Comparison of ENCODE assay signal across 18 cellular contexts in the genomic region with DNA sequence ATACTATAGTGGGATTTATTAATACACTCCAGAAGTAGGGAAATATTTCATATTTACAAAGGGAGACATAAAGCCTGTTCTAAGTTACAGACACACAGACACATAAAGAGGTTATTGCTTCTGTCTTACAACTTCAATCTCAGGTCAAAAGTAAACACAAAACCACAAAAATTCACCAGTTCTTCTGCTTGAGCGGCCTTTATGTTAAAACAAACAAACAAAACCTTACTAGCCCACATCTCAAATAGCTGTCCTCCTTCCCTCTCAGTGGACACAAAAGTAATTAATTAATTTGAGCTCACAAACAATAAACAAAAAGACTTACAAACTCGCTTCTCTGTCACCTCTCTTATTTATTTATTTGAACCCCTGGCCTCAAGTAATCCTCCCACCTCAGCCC. TPM values are rescaled to one million over a fixed set of nuclear protein-coding genes. Genes with fewer than 3 reads are reported as not detected.
A peak's percentile ranks its signal among the peaks of the same experiment; 100 is the strongest.
DNase-seq lines count a peak whose midpoint lies in the region; ATAC-seq and TF ChIP-seq lines count a peak whose summit lies in the region.
"Had no signal": no experiment of that assay in that cellular context is flagged by ENCODE, and none has a peak within 500 bp of the region (broad histone marks: within the 10 kb centered on the region; RNA-seq: fewer than 3 reads in every experiment).

No MANE protein-coding gene starts in this region.

- H3K36me3 Mint-ChIP-seq in activated naive CD4-positive, alpha-beta T cell treated with anti-CD3 and anti-CD28 coated beads, Interleukin-2, amount 10 ng/mL, durations not matched to agents 7 days and 5 days = peaks cover 9% of the 10 kb centered on the region
- H3K36me3 Mint-ChIP-seq: memory B cell had no signal

- no peaks in the 10 kb centered on the region for H3K9me3 ChIP-seq in effector memory CD4-positive, alpha-beta T cell (ENCODE audit: control insufficient read depth, low read length)
- H3K9me3 ChIP-seq in smooth muscle cell (replicated peaks; ENCODE audit: low read depth) (no peaks in the 10 kb centered on the region), heart right ventricle (no peaks in the 10 kb centered on the region)
- H3K9me3 ChIP-seq: gastrocnemius medialis, uterus had no signal

- H3K4me3 Mint-ChIP-seq in activated naive CD4-positive, alpha-beta T cell treated with anti-CD3 and anti-CD28 coated beads, Interleukin-2, amount 10 ng/mL, durations not matched to agents 7 days and 5 days = no peak overlapping the region
- H3K4me3 Mint-ChIP-seq: activated CD4-positive, alpha-beta T cell treated with anti-CD3 and anti-CD28 coated beads for 36 hours had no signal

- H3K36me3 ChIP-seq in effector memory CD4-positive, alpha-beta T cell (ENCODE audit: control insufficient read depth, insufficient read depth, low read length) = no peaks in the 10 kb centered on the region
- H3K36me3 ChIP-seq in smooth muscle cell (ENCODE audit: low read depth) (no peaks in the 10 kb centered on the region), heart right ventricle (peaks cover 0 to 14% (median 0%) of the 10 kb centered on the region in 9 donors)
- H3K36me3 ChIP-seq: cardiac muscle cell, gastrocnemius medialis, uterus had no signal

- peaks cover 37% of the 10 kb centered on the region for H3K4me1 ChIP-seq in effector memory CD4-positive, alpha-beta T cell (ENCODE audit: control insufficient read depth, insufficient read depth, low read length, poor library complexity, severe bottlenecking)
- peaks cover 14% of the 10 kb centered on the region for H3K4me1 ChIP-seq in smooth muscle cell (ENCODE audit: low read depth)
- H3K4me1 ChIP-seq in heart right ventricle = peaks cover 0 to 55% (median 27%) of the 10 kb centered on the region in 9 donors

- H3K27ac Mint-ChIP-seq in activated naive CD4-positive, alpha-beta T cell treated with anti-CD3 and anti-CD28 coated beads, Interleukin-2, amount 10 ng/mL, durations not matched to agents 7 days and 5 days = peak overlapping the region; percentile 33

- H3K9ac ChIP-seq in smooth muscle cell (ENCODE audit: low read depth) = peak overlapping the region; percentile 29

- intact Hi-C loops in heart right ventricle (cut with DNase I) = loop anchor here in 9 of 10 donors (2.0 to 10.0 kb wide), 4 partner anchors 38 to 675 kb away; partner anchors contain the start of gene OSGEPL1 (in 2 of the 9)

- H3K9me3 Mint-ChIP-seq in activated naive CD4-positive, alpha-beta T cell treated with anti-CD3 and anti-CD28 coated beads, Interleukin-2, amount 10 ng/mL, durations not matched to agents 7 days and 5 days = no peaks in the 10 kb centered on the region
- H3K9me3 Mint-ChIP-seq: memory B cell had no signal

- no peak for DNase-seq in activated naive CD4-positive, alpha-beta T cell treated with anti-CD3 and anti-CD28 coated beads, Interleukin-2, amount 10 ng/mL, durations not matched to agents 7 days and 5 days
- no peak for DNase-seq in activated naive CD4-positive, alpha-beta T cell treated with Interleukin-2 at 50 U/mL for 16 hours
- DNase-seq in M059J (ENCODE audit: low read depth) = peak; percentile 68
- DNase-seq in effector memory CD4-positive, alpha-beta T cell = no peak
- no peak for DNase-seq in smooth muscle cell (lab: John Stamatoyannopoulos, UW; ENCODE audit: unreplicated experiment)
- DNase-seq in KG1 (lab: John Stamatoyannopoulos, UW) = no peak
- no peak for DNase-seq in heart right ventricle
- DNase-seq: activated CD4-positive, alpha-beta T cell treated with anti-CD3 and anti-CD28 coated beads for 36 hours; gastrocnemius medialis; kidney glomerular epithelial cell; NCI-H1105 treated with DMSO at 0.1 percent for 48 hours; NK-92 treated with Interleukin-12 subunit alpha and Interleukin-12 subunit beta, amount 100 ng/mL, for 24 hours; stimulated activated CD4-positive, alpha-beta T cell treated with anti-CD3 and anti-CD28 coated beads, Interleukin-4, amount 100 ng/mL, for 24 hours; uterus had no signal

- no peak for TF ChIP-seq CTCF in smooth muscle cell (IDR thresholded peaks at IDR 0.05; ENCODE audit: borderline replicate concordance, insufficient read depth, poor library complexity, severe bottlenecking)
- no peak for TF ChIP-seq CTCF in heart right ventricle (IDR thresholded peaks at IDR 0.05)

- no peaks in the 10 kb centered on the region for H3K27me3 ChIP-seq in effector memory CD4-positive, alpha-beta T cell (replicated peaks; ENCODE audit: control insufficient read depth, insufficient read depth, low read length, poor library complexity, severe bottlenecking)
- H3K27me3 ChIP-seq in smooth muscle cell (ENCODE audit: low read depth) (no peaks in the 10 kb centered on the region), heart right ventricle (no peaks in the 10 kb centered on the region)
- H3K27me3 ChIP-seq: cardiac muscle cell, gastrocnemius medialis, uterus had no signal

- H3K27me3 Mint-ChIP-seq in activated naive CD4-positive, alpha-beta T cell treated with anti-CD3 and anti-CD28 coated beads, Interleukin-2, amount 10 ng/mL, durations not matched to agents 7 days and 5 days = no peaks in the 10 kb centered on the region
- H3K27me3 Mint-ChIP-seq: activated CD4-positive, alpha-beta T cell treated with anti-CD3 and anti-CD28 coated beads for 36 hours; memory B cell had no signal

- H3K4me2 ChIP-seq in smooth muscle cell = peak overlapping the region; percentile 46

- peaks cover 50% of the 10 kb centered on the region for H3K4me1 Mint-ChIP-seq in activated naive CD4-positive, alpha-beta T cell treated with anti-CD3 and anti-CD28 coated beads, Interleukin-2, amount 10 ng/mL, durations not matched to agents 7 days and 5 days

- no peaks in the 10 kb centered on the region for H4K20me1 ChIP-seq in smooth muscle cell (ENCODE audit: low read depth)

- CTCF ChIA-PET in activated naive CD4-positive, alpha-beta T cell treated with anti-CD3 and anti-CD28 coated beads, Interleukin-2, amount 10 ng/mL, durations not matched to agents 7 days and 5 days (lab: Charles Lee) = interaction anchor here (1.0 to 7.1 kb wide), 11 partner anchors 9 to 219 kb away, joined by 3 to 54 read pairs (median 5); partner anchors contain the start of genes ANKAR and OSGEPL1

- ATAC-seq in heart right ventricle = no peak
- ATAC-seq in GM21360 (IDR thresholded peaks at IDR 0.05; ENCODE audit: unreplicated experiment) = no peak
- ATAC-seq: activated CD4-positive, alpha-beta T cell treated with anti-CD3 and anti-CD28 coated beads for 36 hours; gastrocnemius medialis had no signal

- peaks cover 31% of the 10 kb centered on the region for H3K79me2 ChIP-seq in smooth muscle cell (ENCODE audit: low read depth)

- peaks cover 8% of the 10 kb centered on the region for H3F3A ChIP-seq in smooth muscle cell (ENCODE audit: low read depth)

- H3K4me3 ChIP-seq in effector memory CD4-positive, alpha-beta T cell (ENCODE audit: insufficient read depth, low read depth, low read length, poor library complexity, severe bottlenecking) = no peak overlapping the region
- H3K4me3 ChIP-seq in smooth muscle cell = no peak overlapping the region
- H3K4me3 ChIP-seq in heart right ventricle = no peak overlapping the region
- H3K4me3 ChIP-seq: cardiac muscle cell, gastrocnemius medialis, uterus had no signal

- WGBS in smooth muscle cell (ENCODE audit: low lambda C conversion rate) = 22% methylated on average over 2 of the region's 2 CpGs
- WGBS in heart right ventricle, 2 donors = 71 to 84% methylated on average over 2 of the region's 2 CpGs

- H2AFZ ChIP-seq in smooth muscle cell (ENCODE audit: low read depth) = peak overlapping the region; percentile 40

- H3K27ac ChIP-seq in effector memory CD4-positive, alpha-beta T cell (ENCODE audit: insufficient read depth, low read length, poor library complexity, severe bottlenecking) = peak overlapping the region; percentile 70
- H3K27ac ChIP-seq in smooth muscle cell (ENCODE audit: low read depth) (peak overlapping the region; percentile 93), heart right ventricle (peak overlapping the region in 1 of 10 donors; percentile 68)
- H3K27ac ChIP-seq: cardiac muscle cell, gastrocnemius medialis, RWPE1, uterus had no signal

RNA-seq across cellular contexts. Expression of gene ASNSD1, which starts 1.5 kb away (rescaled TPM):
- total RNA-seq in M059J (2014; rRNA removed; shearing (Covaris generic)) = 30.1 and 48.1 TPM in 2 replicates
- total RNA-seq in smooth muscle cell (52.4 and 59.5 TPM in 2 replicates), heart right ventricle (10 to 100 TPM; 25.9 to 46.7 (median 30.8) TPM)
- polyA plus RNA-seq in smooth muscle cell (26.3 and 28.3 TPM in 2 replicates), heart right ventricle (10 to 100 TPM; 29.3 to 32.1 TPM)

RNA-seq across cellular contexts. Expression of gene ANKAR, which starts 14.7 kb away (rescaled TPM):
- total RNA-seq in M059J (2014; rRNA removed; shearing (Covaris generic)) = 2.2 and 3.5 TPM in 2 replicates
- 1.7 and 17.1 TPM in 2 replicates for total RNA-seq in smooth muscle cell
- polyA plus RNA-seq in smooth muscle cell = 0.89 and 4.2 TPM in 2 replicates
- 1 to 10 TPM; 4.4 to 9.3 (median 5.8) TPM for total RNA-seq in heart right ventricle
- 1 to 10 TPM in 1 of 2 donors, under 1 TPM in 1; 0.64 to 5.6 TPM for polyA plus RNA-seq in heart right ventricle
